Comparison of ENCODE assay signal across 7 cellular contexts in genomic region chr1:243850013-243850367, GRCh38.
DNase-seq lines count a peak whose midpoint lies in the region; ATAC-seq and TF ChIP-seq lines count a peak whose summit lies in the region.

Gene AKT3 (minus strand): TSS chr1:243850243. CDS start chr1:243843170, 7,073 bp downstream.

- H3K4me3 ChIP-seq in foreskin fibroblast (ENCODE audit: low read depth in 1 of 2, low read length in 2 of 2) (peak within 1 kb of the TSS; percentile 72 to 83), neutrophil (ENCODE audit: low read depth in 1 of 2, low read length in 1 of 2) (peak within 1 kb of the TSS; percentile 46 to 68)

- ATAC-seq in HG02884 (IDR thresholded peaks at IDR 0.05; ENCODE audit: unreplicated experiment) (peak; percentile 2), HG02571 (IDR thresholded peaks at IDR 0.05; ENCODE audit: unreplicated experiment) (no peak), HG03280 (IDR thresholded peaks at IDR 0.05; ENCODE audit: unreplicated experiment) (no peak)

- H3K27ac ChIP-seq in VCaP: peak within 1 kb of the TSS; percentile 97
- no peak within 1 kb of the TSS for H3K27ac ChIP-seq in neutrophil

- DNase-seq in foreskin fibroblast (no peak), NCI-H446 (lab: John Stamatoyannopoulos, UW) (no peak)

- H3K4me1 ChIP-seq in neutrophil (ENCODE audit: control insufficient read depth in 1 of 2, insufficient read depth in 1 of 2, low read depth in 1 of 2, low read length in 1 of 2): peaks cover 5 to 24% of the 10 kb centered on the region in 2 experiments

- TF ChIP-seq CTCF in VCaP (conservative IDR thresholded peaks at IDR 0.05) (no peak), foreskin fibroblast (IDR thresholded peaks at IDR 0.05; ENCODE audit: low read depth, low read length) (no peak), neutrophil (IDR thresholded peaks at IDR 0.05) (no peak)

- H3K36me3 ChIP-seq in neutrophil: no peaks in the 10 kb centered on the region

- peaks cover 91% of the 10 kb centered on the region for H3K27me3 ChIP-seq in neutrophil

- no peaks in the 10 kb centered on the region for H3K9me3 ChIP-seq in neutrophil
